In the genomic region with DNA sequence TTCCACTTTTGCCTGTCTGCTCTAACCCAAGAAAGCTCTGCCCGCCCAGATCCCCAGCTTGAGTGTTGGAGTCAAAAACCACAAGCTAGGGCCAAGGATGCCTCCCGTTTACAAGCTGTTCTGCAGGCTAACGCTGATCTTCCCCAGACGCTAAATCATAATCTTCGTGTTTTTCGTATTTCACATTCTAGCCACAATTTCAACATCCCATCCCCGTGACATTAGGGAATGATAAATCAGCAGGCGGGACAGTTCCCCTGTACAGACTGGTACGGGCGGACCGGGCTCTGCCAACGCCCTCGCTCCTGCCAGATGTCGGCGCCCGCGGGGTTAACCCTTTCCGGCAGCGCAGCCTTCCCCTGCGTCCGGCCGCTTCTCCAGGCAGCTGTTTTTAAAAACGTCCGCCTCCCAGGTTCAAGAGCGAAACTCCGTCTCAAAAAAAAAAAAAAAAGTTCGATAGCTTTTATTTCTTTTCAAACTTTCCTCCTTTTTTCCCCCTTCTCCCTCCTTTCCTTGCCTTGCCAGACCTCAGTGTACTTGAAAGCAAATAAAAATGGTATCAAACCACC, we compare ENCODE assay signal across 8 cellular contexts.
DNase-seq lines count a peak whose midpoint lies in the region; ATAC-seq, FAIRE-seq and TF ChIP-seq lines count a peak whose summit lies in the region.

No MANE protein-coding gene starts in this region.

- no peaks in the 10 kb centered on the region for H3K36me3 ChIP-seq in RWPE2 (ENCODE audit: low read depth)
- no peaks in the 10 kb centered on the region for H3K36me3 ChIP-seq in thoracic aorta

- peaks cover 56 to 69% of the 10 kb centered on the region in 2 donors for H3K27me3 Mint-ChIP-seq in effector memory CD8-positive, alpha-beta T cell

- H3K9me3 Mint-ChIP-seq in effector memory CD8-positive, alpha-beta T cell, result no peaks in the 10 kb centered on the region

- TF ChIP-seq CTCF in RWPE2 (IDR thresholded peaks at IDR 0.05; ENCODE audit: poor library complexity, severe bottlenecking), result peak; percentile 28
- TF ChIP-seq CTCF in thoracic aorta (IDR thresholded peaks at IDR 0.05), result no peak

- peak overlapping the region; percentile 51 to 67 for H3K4me3 Mint-ChIP-seq in effector memory CD8-positive, alpha-beta T cell

- TF ChIP-seq POLR2A in H54 (IDR thresholded peaks at IDR 0.05; ENCODE audit: low read depth, low read length), result no peak

- ATAC-seq in RWPE2 (ENCODE audit: low read depth) (peak; percentile 91), thoracic aorta (ENCODE audit: insufficient number of reproducible peaks, low FRiP score, low read depth) (no peak), HG03342 (IDR thresholded peaks at IDR 0.05; ENCODE audit: unreplicated experiment) (no peak), GM18868 (IDR thresholded peaks at IDR 0.05; ENCODE audit: unreplicated experiment) (no peak)
- ATAC-seq in effector memory CD8-positive, alpha-beta T cell (replicated peaks), result no peak

- no peak for FAIRE-seq in H54 (lab: Jason Lieb, UNC)

- H3K4me1 ChIP-seq in RWPE2 (ENCODE audit: insufficient read depth, poor library complexity, severe bottlenecking), result peaks cover 16% of the 10 kb centered on the region
- peaks cover 10 to 12% of the 10 kb centered on the region in 2 donors for H3K4me1 ChIP-seq in thoracic aorta (ENCODE audit: control insufficient read depth in 1 of 2, low read depth in 2 of 2)

- H3K4me3 ChIP-seq in RWPE2 (ENCODE audit: severe bottlenecking), result peak overlapping the region; percentile 14
- peak overlapping the region; percentile 64 for H3K4me3 ChIP-seq in thoracic aorta

- peaks cover 6 to 12% of the 10 kb centered on the region in 2 donors for H3K4me1 Mint-ChIP-seq in effector memory CD8-positive, alpha-beta T cell (ENCODE audit: low read depth in 2 of 2)

- no peak overlapping the region for H3K27ac Mint-ChIP-seq in effector memory CD8-positive, alpha-beta T cell

- H3K9me3 ChIP-seq in RWPE2 (ENCODE audit: severe bottlenecking) (no peaks in the 10 kb centered on the region), thoracic aorta (no peaks in the 10 kb centered on the region)

- H3K27ac ChIP-seq in RWPE2 (ENCODE audit: poor library complexity, severe bottlenecking) (peak overlapping the region; percentile 61), thoracic aorta (no peak overlapping the region)

- no peaks in the 10 kb centered on the region for H3K27me3 ChIP-seq in RWPE2 (ENCODE audit: insufficient read depth, poor library complexity, severe bottlenecking)
- no peaks in the 10 kb centered on the region for H3K27me3 ChIP-seq in thoracic aorta (replicated peaks; ENCODE audit: insufficient read depth)

- no peaks in the 10 kb centered on the region for H3K36me3 Mint-ChIP-seq in effector memory CD8-positive, alpha-beta T cell (ENCODE audit: insufficient read depth)

- peak; percentile 32 for DNase-seq in H54 (ENCODE audit: insufficient read length, low spot score)
- peak; percentile 86 for DNase-seq in RWPE2 (ENCODE audit: low spot score)
- no peak for DNase-seq in effector memory CD8-positive, alpha-beta T cell
- DNase-seq in medulla oblongata (ENCODE audit: extremely low spot score), result peak; percentile 67
- DNase-seq in thoracic aorta (ENCODE audit: low spot score), result no peak
- DNase-seq in NCI-H2196 treated with DMSO at 0.1 percent for 48 hours (lab: John Stamatoyannopoulos, UW; ENCODE audit: unreplicated experiment), result no peak

Comparison
In these comparisons a context has a peak if more than half of its experiments do, and no peak if none do; other contexts are left out.
1. DNase-seq: peak in H54 (single experiment), RWPE2 (single experiment) and medulla oblongata (single experiment); none in effector memory CD8-positive, alpha-beta T cell (0 of 3), thoracic aorta (single experiment) and NCI-H2196 treated with DMSO at 0.1 percent for 48 hours (single experiment).